14 cellular contexts compared by ENCODE assay signal in the genomic region with DNA sequence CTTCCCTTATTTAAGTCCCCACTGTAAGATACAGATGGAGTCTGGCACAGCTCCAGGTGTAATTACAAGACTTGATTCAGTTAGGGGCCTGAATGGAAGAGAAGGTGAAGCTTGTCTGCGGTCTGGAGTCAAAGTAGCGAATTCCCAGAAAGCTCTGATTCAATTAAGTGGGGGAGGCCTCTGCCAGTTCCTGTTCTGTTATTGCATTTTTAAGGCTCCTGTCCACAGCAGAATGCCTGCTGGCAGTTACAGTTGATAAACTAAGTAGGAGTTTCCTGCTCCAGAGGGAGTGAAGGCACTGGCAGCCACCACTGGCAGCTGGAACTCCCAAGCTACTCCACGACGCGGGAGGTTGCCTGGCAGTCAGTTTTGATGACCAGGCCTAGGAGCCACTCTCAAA.
DNase-seq lines count a peak whose midpoint lies in the region; ATAC-seq and TF ChIP-seq lines count a peak whose summit lies in the region.
"Had no signal": no experiment of that assay in that cellular context is flagged by ENCODE, and none has a peak within 500 bp of the region (broad histone marks: within the 10 kb centered on the region; RNA-seq: fewer than 3 reads in every experiment).

No MANE protein-coding gene starts in this region.

- TF ChIP-seq CTCF in osteoblast (IDR thresholded peaks at IDR 0.05; ENCODE audit: extremely low read depth, low read depth, low read length) (no peak), WTC11 (IDR thresholded peaks at IDR 0.05) (no peak)

- no peak overlapping the region for H3K4me3 Mint-ChIP-seq in activated CD4-positive, alpha-beta T cell treated with anti-CD3 and anti-CD28 coated beads, Interleukin-2, amount 10 ng/mL, durations not matched to agents 7 days and 5 days
- no peak overlapping the region for H3K4me3 Mint-ChIP-seq in WTC11

- peaks cover under 1% of the 10 kb centered on the region for H3K4me1 ChIP-seq in osteoblast (ENCODE audit: insufficient read depth, low read length)
- H3K4me1 ChIP-seq: pancreas had no signal

- H3K9me3 Mint-ChIP-seq in activated CD4-positive, alpha-beta T cell treated with anti-CD3 and anti-CD28 coated beads, Interleukin-2, amount 10 ng/mL, durations not matched to agents 7 days and 5 days, result no peaks in the 10 kb centered on the region
- peaks cover 14% of the 10 kb centered on the region for H3K9me3 Mint-ChIP-seq in WTC11

- CTCF ChIA-PET in activated CD4-positive, alpha-beta T cell treated with anti-CD3 and anti-CD28 coated beads, Interleukin-2, amount 10 ng/mL, durations not matched to agents 7 days and 5 days (lab: Charles Lee), result no interaction called here
- CTCF ChIA-PET in WTC11 (lab: Charles Lee), result interaction anchor here (1.1 kb wide), 1 partner anchor 21 kb away, joined by 3 read pairs; no protein-coding TSS in a partner anchor

- H2AFZ ChIP-seq in osteoblast (ENCODE audit: low read length), result peak overlapping the region; percentile 57

- no peak overlapping the region for H3K27ac Mint-ChIP-seq in activated CD4-positive, alpha-beta T cell treated with anti-CD3 and anti-CD28 coated beads, Interleukin-2, amount 10 ng/mL, durations not matched to agents 7 days and 5 days
- H3K27ac Mint-ChIP-seq in WTC11, result no peak overlapping the region

- H3K27me3 Mint-ChIP-seq in activated CD4-positive, alpha-beta T cell treated with anti-CD3 and anti-CD28 coated beads, Interleukin-2, amount 10 ng/mL, durations not matched to agents 7 days and 5 days, result no peaks in the 10 kb centered on the region
- no peaks in the 10 kb centered on the region for H3K27me3 Mint-ChIP-seq in WTC11 (ENCODE audit: low read depth)

- POLR2A ChIA-PET in activated CD4-positive, alpha-beta T cell treated with anti-CD3 and anti-CD28 coated beads, Interleukin-2, amount 10 ng/mL, durations not matched to agents 7 days and 5 days (lab: Charles Lee), result no interaction called here
- POLR2A ChIA-PET in WTC11 (lab: Charles Lee), result no interaction called here

- DNase-seq in DMS 273 (lab: John Stamatoyannopoulos, UW; ENCODE audit: unreplicated experiment), result peak; percentile 74
- no peak for DNase-seq in DMS 273 treated with DMSO at 0.1 percent for 48 hours (lab: John Stamatoyannopoulos, UW)
- DNase-seq in NCI-H82 (lab: John Stamatoyannopoulos, UW), result peak; percentile 89
- peak in 27 of 61 donors; percentile 5 to 75 (median 20) for DNase-seq in caudate nucleus (lab: John Stamatoyannopoulos, UW)
- DNase-seq in osteoblast (ENCODE audit: insufficient read length, low spot score, missing footprints), result no peak
- no peak for DNase-seq in activated CD4-positive, alpha-beta T cell treated with anti-CD3 and anti-CD28 coated beads, Interleukin-2, amount 10 ng/mL, durations not matched to agents 7 days and 5 days
- no peak for DNase-seq in activated effector memory CD4-positive, alpha-beta T cell treated with anti-CD3 and anti-CD28 coated beads, Interleukin-2, amount 50 U/mL, for 16 hours
- DNase-seq in WTC11 (ENCODE audit: low spot score), result no peak
- DNase-seq: activated T-cell treated with anti-CD3 and anti-CD28 coated beads, Interleukin-2, amount 50 U/mL, for 1 hour; pancreas; stimulated activated CD4-positive, alpha-beta T cell treated with anti-CD3 and anti-CD28 coated beads, Interleukin-2, amount 100 ng/mL, for 24 hours; stimulated activated naive CD4-positive, alpha-beta T cell treated with Interleukin-2 at 50 U/mL for 16 hours had no signal

- H3K4me1 Mint-ChIP-seq in activated CD4-positive, alpha-beta T cell treated with anti-CD3 and anti-CD28 coated beads, Interleukin-2, amount 10 ng/mL, durations not matched to agents 7 days and 5 days, result no peaks in the 10 kb centered on the region
- no peaks in the 10 kb centered on the region for H3K4me1 Mint-ChIP-seq in WTC11

- H3K4me2 ChIP-seq in osteoblast (ENCODE audit: insufficient read depth, low read length), result no peak overlapping the region

- H3K36me3 Mint-ChIP-seq in activated CD4-positive, alpha-beta T cell treated with anti-CD3 and anti-CD28 coated beads, Interleukin-2, amount 10 ng/mL, durations not matched to agents 7 days and 5 days (ENCODE audit: low read depth), result no peaks in the 10 kb centered on the region
- H3K36me3 Mint-ChIP-seq in WTC11, result no peaks in the 10 kb centered on the region

- H4K20me1 ChIP-seq in osteoblast (ENCODE audit: insufficient read depth, low read length), result no peaks in the 10 kb centered on the region

- H3K27ac ChIP-seq in caudate nucleus (ENCODE audit: low read depth, low read length) (peak overlapping the region; percentile 76), osteoblast (ENCODE audit: low read depth, low read length) (no peak overlapping the region)
- H3K27ac ChIP-seq: 22Rv1, pancreas, VCaP had no signal

- H3K4me3 ChIP-seq in osteoblast (ENCODE audit: insufficient read depth, low read length), result no peak overlapping the region
- H3K4me3 ChIP-seq: pancreas had no signal

- H3K36me3 ChIP-seq in osteoblast (ENCODE audit: insufficient read depth, low read length), result no peaks in the 10 kb centered on the region
- H3K36me3 ChIP-seq: pancreas had no signal

- no peaks in the 10 kb centered on the region for H3K27me3 ChIP-seq in osteoblast (ENCODE audit: insufficient read depth, low read length)
- H3K27me3 ChIP-seq: pancreas had no signal

- H3K79me2 ChIP-seq in osteoblast (ENCODE audit: insufficient read depth, low read length), result no peaks in the 10 kb centered on the region

- H3K9me3 ChIP-seq in osteoblast (ENCODE audit: low read depth, low read length), result no peaks in the 10 kb centered on the region
- H3K9me3 ChIP-seq: pancreas had no signal

- ATAC-seq in WTC11, result no peak

TF ChIP-seq in WTC11, 78 proteins besides CTCF, POLR2A, EP300 and RAD21:
- TF ChIP-seq NFYB (CRISPR knock-in tag; conservative IDR thresholded peaks at IDR 0.05; ENCODE audit: low read depth) (no peak), TCF7 (CRISPR knock-in tag; IDR thresholded peaks at IDR 0.05; ENCODE audit: low read depth) (no peak), EMX1 (CRISPR knock-in tag; IDR thresholded peaks at IDR 0.05) (no peak), KAT7 (CRISPR knock-in tag; IDR thresholded peaks at IDR 0.05; ENCODE audit: borderline replicate concordance) (no peak), OVOL2 (CRISPR knock-in tag; IDR thresholded peaks at IDR 0.05; ENCODE audit: borderline replicate concordance) (no peak), ZNF281 (CRISPR knock-in tag; IDR thresholded peaks at IDR 0.05) (no peak)
- TF ChIP-seq, protein P1, sequence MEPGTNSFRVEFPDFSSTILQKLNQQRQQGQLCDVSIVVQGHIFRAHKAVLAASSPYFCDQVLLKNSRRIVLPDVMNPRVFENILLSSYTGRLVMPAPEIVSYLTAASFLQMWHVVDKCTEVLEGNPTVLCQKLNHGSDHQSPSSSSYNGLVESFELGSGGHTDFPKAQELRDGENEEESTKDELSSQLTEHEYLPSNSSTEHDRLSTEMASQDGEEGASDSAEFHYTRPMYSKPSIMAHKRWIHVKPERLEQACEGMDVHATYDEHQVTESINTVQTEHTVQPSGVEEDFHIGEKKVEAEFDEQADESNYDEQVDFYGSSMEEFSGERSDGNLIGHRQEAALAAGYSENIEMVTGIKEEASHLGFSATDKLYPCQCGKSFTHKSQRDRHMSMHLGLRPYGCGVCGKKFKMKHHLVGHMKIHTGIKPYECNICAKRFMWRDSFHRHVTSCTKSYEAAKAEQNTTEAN (CRISPR knock-in tag; IDR thresholded peaks at IDR 0.05), result no peak
- TF ChIP-seq, protein P2, sequence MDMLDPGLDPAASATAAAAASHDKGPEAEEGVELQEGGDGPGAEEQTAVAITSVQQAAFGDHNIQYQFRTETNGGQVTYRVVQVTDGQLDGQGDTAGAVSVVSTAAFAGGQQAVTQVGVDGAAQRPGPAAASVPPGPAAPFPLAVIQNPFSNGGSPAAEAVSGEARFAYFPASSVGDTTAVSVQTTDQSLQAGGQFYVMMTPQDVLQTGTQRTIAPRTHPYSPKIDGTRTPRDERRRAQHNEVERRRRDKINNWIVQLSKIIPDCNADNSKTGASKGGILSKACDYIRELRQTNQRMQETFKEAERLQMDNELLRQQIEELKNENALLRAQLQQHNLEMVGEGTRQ (CRISPR knock-in tag; IDR thresholded peaks at IDR 0.05), result no peak

Comparison
In these comparisons a context has a peak if more than half of its experiments do, and no peak if none do; other contexts are left out.
1. DNase-seq: peak in DMS 273 (single experiment) and NCI-H82 (single experiment); none in DMS 273 treated with DMSO at 0.1 percent for 48 hours (single experiment), osteoblast (single experiment), activated CD4-positive, alpha-beta T cell treated with anti-CD3 and anti-CD28 coated beads, Interleukin-2, amount 10 ng/mL, durations not matched to agents 7 days and 5 days (single experiment), activated effector memory CD4-positive, alpha-beta T cell treated with anti-CD3 and anti-CD28 coated beads, Interleukin-2, amount 50 U/mL, for 16 hours (single experiment) and WTC11 (single experiment).